Comparison of ENCODE assay signal across 8 cellular contexts in genomic region chr21:43731891-43732711, GRCh38. TPM values are rescaled to one million over a fixed set of nuclear protein-coding genes. Genes with fewer than 3 reads are reported as not detected.
DNase-seq lines count a peak whose midpoint lies in the region; ATAC-seq and TF ChIP-seq lines count a peak whose summit lies in the region.

No MANE protein-coding gene starts in this region.

- peak overlapping the region; percentile 73 to 74 for H3K27ac Mint-ChIP-seq in natural killer cell
- peak overlapping the region in 1 of 2 donors; percentile 77 for H3K27ac Mint-ChIP-seq in natural killer cell treated with Interleukin-12 subunit alpha and Interleukin-12 subunit beta and Interleukin-15 and Interleukin-18, amount 100 ng/mL, for 72 hours
- peak overlapping the region; percentile 15 for H3K27ac Mint-ChIP-seq in dendritic cell treated with granulocyte-macrophage colony-stimulating factor and Interleukin-4, amounts not matched to agents 40 ng/mL and 50 ng/mL, for 4 days
- peak overlapping the region; percentile 81 for H3K27ac Mint-ChIP-seq in nephron progenitor cell

- H3K4me3 Mint-ChIP-seq in natural killer cell, result no peak overlapping the region
- H3K4me3 Mint-ChIP-seq in natural killer cell treated with Interleukin-12 subunit alpha and Interleukin-12 subunit beta and Interleukin-15 and Interleukin-18, amount 100 ng/mL, for 72 hours, result no peak overlapping the region
- no peak overlapping the region for H3K4me3 Mint-ChIP-seq in dendritic cell treated with granulocyte-macrophage colony-stimulating factor and Interleukin-4, amounts not matched to agents 40 ng/mL and 50 ng/mL, for 4 days
- no peak overlapping the region for H3K4me3 Mint-ChIP-seq in nephron progenitor cell

- ATAC-seq in natural killer cell (no peak), GM19324 (IDR thresholded peaks at IDR 0.05; ENCODE audit: low FRiP score, unreplicated experiment) (no peak), GM18498 (IDR thresholded peaks at IDR 0.05; ENCODE audit: unreplicated experiment) (no peak), GM19035 (IDR thresholded peaks at IDR 0.05; ENCODE audit: unreplicated experiment) (no peak)
- ATAC-seq in natural killer cell treated with Interleukin-12 subunit alpha and Interleukin-12 subunit beta and Interleukin-15 and Interleukin-18, amount 100 ng/mL, for 72 hours, result no peak

- H3K27me3 Mint-ChIP-seq in natural killer cell (ENCODE audit: low read depth in 2 of 2) (no peaks in the 10 kb centered on the region), nephron progenitor cell (ENCODE audit: low read depth, poor library complexity) (no peaks in the 10 kb centered on the region)
- no peaks in the 10 kb centered on the region for H3K27me3 Mint-ChIP-seq in natural killer cell treated with Interleukin-12 subunit alpha and Interleukin-12 subunit beta and Interleukin-15 and Interleukin-18, amount 100 ng/mL, for 72 hours
- H3K27me3 Mint-ChIP-seq in dendritic cell treated with granulocyte-macrophage colony-stimulating factor and Interleukin-4, amounts not matched to agents 40 ng/mL and 50 ng/mL, for 4 days, result no peaks in the 10 kb centered on the region

- DNase-seq in natural killer cell, result no peak
- no peak for DNase-seq in natural killer cell treated with Interleukin-12 subunit alpha and Interleukin-12 subunit beta and Interleukin-15 and Interleukin-18, amount 100 ng/mL, for 72 hours (ENCODE audit: low spot score)
- no peak for DNase-seq in nephron progenitor cell
- DNase-seq in T-helper 2 cell, result no peak

- H3K9me3 Mint-ChIP-seq in natural killer cell, result no peaks in the 10 kb centered on the region
- H3K9me3 Mint-ChIP-seq in natural killer cell treated with Interleukin-12 subunit alpha and Interleukin-12 subunit beta and Interleukin-15 and Interleukin-18, amount 100 ng/mL, for 72 hours, result no peaks in the 10 kb centered on the region
- H3K9me3 Mint-ChIP-seq in dendritic cell treated with granulocyte-macrophage colony-stimulating factor and Interleukin-4, amounts not matched to agents 40 ng/mL and 50 ng/mL, for 4 days, result no peaks in the 10 kb centered on the region
- H3K9me3 Mint-ChIP-seq in nephron progenitor cell, result no peaks in the 10 kb centered on the region

- H3K36me3 Mint-ChIP-seq in natural killer cell (no peaks in the 10 kb centered on the region), nephron progenitor cell (ENCODE audit: low read depth) (peaks cover 11% of the 10 kb centered on the region)
- no peaks in the 10 kb centered on the region for H3K36me3 Mint-ChIP-seq in natural killer cell treated with Interleukin-12 subunit alpha and Interleukin-12 subunit beta and Interleukin-15 and Interleukin-18, amount 100 ng/mL, for 72 hours
- H3K36me3 Mint-ChIP-seq in dendritic cell treated with granulocyte-macrophage colony-stimulating factor and Interleukin-4, amounts not matched to agents 40 ng/mL and 50 ng/mL, for 4 days (ENCODE audit: low read depth), result peaks cover 78% of the 10 kb centered on the region

- intact Hi-C loops in natural killer cell (cut with micrococcal nuclease), result no loop called here
- intact Hi-C loops in dendritic cell treated with granulocyte-macrophage colony-stimulating factor and Interleukin-4, amounts not matched to agents 40 ng/mL and 50 ng/mL, for 4 days (cut with micrococcal nuclease), result loop anchor here (5.0 kb wide), 1 partner anchor 35 kb away; no protein-coding TSS in a partner anchor

- TF ChIP-seq CTCF in natural killer cell (IDR thresholded peaks at IDR 0.05), result no peak
- no peak for TF ChIP-seq CTCF in nephron progenitor cell (IDR thresholded peaks at IDR 0.05)

- H3K4me1 Mint-ChIP-seq in natural killer cell (peaks cover 23 to 43% of the 10 kb centered on the region in 2 donors), nephron progenitor cell (peaks cover 44% of the 10 kb centered on the region)
- H3K4me1 Mint-ChIP-seq in natural killer cell treated with Interleukin-12 subunit alpha and Interleukin-12 subunit beta and Interleukin-15 and Interleukin-18, amount 100 ng/mL, for 72 hours (ENCODE audit: low read depth in 2 of 2), result peaks cover 23 to 39% of the 10 kb centered on the region in 2 donors
- peaks cover 90% of the 10 kb centered on the region for H3K4me1 Mint-ChIP-seq in dendritic cell treated with granulocyte-macrophage colony-stimulating factor and Interleukin-4, amounts not matched to agents 40 ng/mL and 50 ng/mL, for 4 days (ENCODE audit: low read depth)

RNA-seq across cellular contexts. Expression of gene PDXK, which starts 13.2 kb away (rescaled TPM):
- total RNA-seq in natural killer cell, result 10 to 100 TPM; 73.8 to 77.0 (median 74.6) TPM
- total RNA-seq in natural killer cell treated with Interleukin-12 subunit alpha and Interleukin-12 subunit beta and Interleukin-15 and Interleukin-18, amount 100 ng/mL, for 72 hours, result 100 to 1,000 TPM in 1 of 2 donors, 10 to 100 TPM in 1; 98.1 to 136 TPM

RNA-seq across cellular contexts. Expression of gene CSTB, which starts 44.0 kb away (rescaled TPM):
- 10 to 100 TPM; 18.5 to 23.1 (median 22.7) TPM for total RNA-seq in natural killer cell
- 10 to 100 TPM; 15.3 to 15.4 TPM for total RNA-seq in natural killer cell treated with Interleukin-12 subunit alpha and Interleukin-12 subunit beta and Interleukin-15 and Interleukin-18, amount 100 ng/mL, for 72 hours

RNA-seq across cellular contexts. Expression of gene RRP1, which starts 57.3 kb away (rescaled TPM):
- total RNA-seq in natural killer cell, result 10 to 100 TPM; 15.7 to 24.6 (median 23.7) TPM
- total RNA-seq in natural killer cell treated with Interleukin-12 subunit alpha and Interleukin-12 subunit beta and Interleukin-15 and Interleukin-18, amount 100 ng/mL, for 72 hours, result 10 to 100 TPM; 35.5 to 89.9 TPM
